ENCODE assay signal across 23 cellular contexts in genomic region chr2:111149882-111150455, GRCh38. TPM values are rescaled to one million over a fixed set of nuclear protein-coding genes. Genes with fewer than 3 reads are reported as not detected.
DNase-seq lines count a peak whose midpoint lies in the region; ATAC-seq and TF ChIP-seq lines count a peak whose summit lies in the region.
"Had no signal": no experiment of that assay in that cellular context is flagged by ENCODE, and none has a peak within 500 bp of the region (broad histone marks: within the 10 kb centered on the region; RNA-seq: fewer than 3 reads in every experiment).

No MANE protein-coding gene starts in this region.

- no peaks in the 10 kb centered on the region for H3K27me3 Mint-ChIP-seq in activated CD8-positive, alpha-beta T cell treated with anti-CD3 and anti-CD28 coated beads for 36 hours
- H3K27me3 Mint-ChIP-seq in activated CD8-positive, alpha-beta T cell treated with anti-CD3 and anti-CD28 coated beads, Interleukin-2, amount 10 ng/mL, durations not matched to agents 7 days and 5 days (ENCODE audit: low read depth): no peaks in the 10 kb centered on the region
- no peaks in the 10 kb centered on the region for H3K27me3 Mint-ChIP-seq in mesothelial cell of epicardium (ENCODE audit: low read depth)
- no peaks in the 10 kb centered on the region for H3K27me3 Mint-ChIP-seq in stimulated activated memory B cell treated with anti-CD40 and anti-IgM and Interleukin-4, amounts not matched to agents 10 μg/mL and 1 μg/mL and 100 μg/mL, for 72 hours
- H3K27me3 Mint-ChIP-seq in CD8-positive, alpha-beta memory T cell: no peaks in the 10 kb centered on the region
- H3K27me3 Mint-ChIP-seq: CD4-positive, alpha-beta T cell had no signal

- peak overlapping the region; percentile 35 for H3K27ac Mint-ChIP-seq in activated CD8-positive, alpha-beta T cell treated with anti-CD3 and anti-CD28 coated beads for 36 hours
- no peak overlapping the region for H3K27ac Mint-ChIP-seq in activated CD8-positive, alpha-beta T cell treated with anti-CD3 and anti-CD28 coated beads, Interleukin-2, amount 10 ng/mL, durations not matched to agents 7 days and 5 days
- H3K27ac Mint-ChIP-seq in mesothelial cell of epicardium: peak overlapping the region; percentile 20
- peak overlapping the region; percentile 27 for H3K27ac Mint-ChIP-seq in stimulated activated memory B cell treated with anti-CD40 and anti-IgM and Interleukin-4, amounts not matched to agents 10 μg/mL and 1 μg/mL and 100 μg/mL, for 72 hours
- H3K27ac Mint-ChIP-seq in CD8-positive, alpha-beta memory T cell: peak overlapping the region in 1 of 8 donors; percentile 38
- H3K27ac Mint-ChIP-seq: CD4-positive, alpha-beta T cell had no signal

- no peaks in the 10 kb centered on the region for H3K9me3 ChIP-seq in CD8-positive, alpha-beta memory T cell (ENCODE audit: low read length)
- H3K9me3 ChIP-seq: BLaER1 treated with 17β-estradiol and CSF1 and Interleukin-3, amounts not matched to agents 10 nM and 100 nM had no signal

- CTCF ChIA-PET in activated CD8-positive, alpha-beta T cell treated with anti-CD3 and anti-CD28 coated beads for 36 hours (lab: Charles Lee): no interaction called here
- CTCF ChIA-PET in activated CD8-positive, alpha-beta T cell treated with anti-CD3 and anti-CD28 coated beads, Interleukin-2, amount 10 ng/mL, durations not matched to agents 7 days and 5 days (lab: Charles Lee): interaction anchor here (1.0 to 1.6 kb wide), 2 partner anchors 13 to 24 kb away, joined by 3 to 5 read pairs; no protein-coding TSS in a partner anchor
- CTCF ChIA-PET in CD8-positive, alpha-beta memory T cell (lab: Charles Lee): no interaction called here

- no peak overlapping the region for H3K27ac ChIP-seq in CD8-positive, alpha-beta memory T cell (ENCODE audit: low read depth, low read length)
- H3K27ac ChIP-seq: BLaER1 treated with 17β-estradiol and CSF1 and Interleukin-3, amounts not matched to agents 10 nM and 100 nM; KMS-11 had no signal

- POLR2A ChIA-PET in activated CD8-positive, alpha-beta T cell treated with anti-CD3 and anti-CD28 coated beads for 36 hours (lab: Charles Lee): no interaction called here
- POLR2A ChIA-PET in activated CD8-positive, alpha-beta T cell treated with anti-CD3 and anti-CD28 coated beads, Interleukin-2, amount 10 ng/mL, durations not matched to agents 7 days and 5 days (lab: Charles Lee): no interaction called here
- POLR2A ChIA-PET in CD8-positive, alpha-beta memory T cell (lab: Charles Lee): no interaction called here

- no peak overlapping the region for H3K4me3 Mint-ChIP-seq in activated CD8-positive, alpha-beta T cell treated with anti-CD3 and anti-CD28 coated beads for 36 hours
- no peak overlapping the region for H3K4me3 Mint-ChIP-seq in activated CD8-positive, alpha-beta T cell treated with anti-CD3 and anti-CD28 coated beads, Interleukin-2, amount 10 ng/mL, durations not matched to agents 7 days and 5 days
- no peak overlapping the region for H3K4me3 Mint-ChIP-seq in mesothelial cell of epicardium
- no peak overlapping the region for H3K4me3 Mint-ChIP-seq in stimulated activated memory B cell treated with anti-CD40 and anti-IgM and Interleukin-4, amounts not matched to agents 10 μg/mL and 1 μg/mL and 100 μg/mL, for 72 hours
- no peak overlapping the region for H3K4me3 Mint-ChIP-seq in CD8-positive, alpha-beta memory T cell
- H3K4me3 Mint-ChIP-seq: CD4-positive, alpha-beta T cell; GM23338; H9 had no signal

- intact Hi-C loops in activated CD8-positive, alpha-beta T cell treated with anti-CD3 and anti-CD28 coated beads for 36 hours (cut with micrococcal nuclease): no loop called here

- no peaks in the 10 kb centered on the region for H3K36me3 ChIP-seq in CD8-positive, alpha-beta memory T cell (ENCODE audit: insufficient read depth, low read length)

- H3K9me3 Mint-ChIP-seq in activated CD8-positive, alpha-beta T cell treated with anti-CD3 and anti-CD28 coated beads for 36 hours: no peaks in the 10 kb centered on the region
- no peaks in the 10 kb centered on the region for H3K9me3 Mint-ChIP-seq in activated CD8-positive, alpha-beta T cell treated with anti-CD3 and anti-CD28 coated beads, Interleukin-2, amount 10 ng/mL, durations not matched to agents 7 days and 5 days (ENCODE audit: insufficient read depth)
- H3K9me3 Mint-ChIP-seq in mesothelial cell of epicardium: no peaks in the 10 kb centered on the region
- no peaks in the 10 kb centered on the region for H3K9me3 Mint-ChIP-seq in stimulated activated memory B cell treated with anti-CD40 and anti-IgM and Interleukin-4, amounts not matched to agents 10 μg/mL and 1 μg/mL and 100 μg/mL, for 72 hours
- no peaks in the 10 kb centered on the region for H3K9me3 Mint-ChIP-seq in CD8-positive, alpha-beta memory T cell
- H3K9me3 Mint-ChIP-seq: CD4-positive, alpha-beta T cell; GM23338; H9 had no signal

- no peaks in the 10 kb centered on the region for H3K27me3 ChIP-seq in CD8-positive, alpha-beta memory T cell (ENCODE audit: insufficient read depth, low read length, poor library complexity, severe bottlenecking)
- H3K27me3 ChIP-seq: BLaER1 treated with 17β-estradiol and CSF1 and Interleukin-3, amounts not matched to agents 10 nM and 100 nM had no signal

- DNase-seq in activated CD8-positive, alpha-beta T cell treated with anti-CD3 and anti-CD28 coated beads for 36 hours: no peak
- DNase-seq in activated CD8-positive, alpha-beta T cell treated with anti-CD3 and anti-CD28 coated beads, Interleukin-2, amount 10 ng/mL, durations not matched to agents 7 days and 5 days: no peak
- DNase-seq in dermis blood vessel endothelial cell (peak; percentile 54), mesothelial cell of epicardium (ENCODE audit: low spot score in 2 of 2, unreplicated experiment in 2 of 2) (no peak), glomerular visceral epithelial cell (ENCODE audit: extremely low spot score) (no peak), NCI-H748 (lab: John Stamatoyannopoulos, UW; ENCODE audit: unreplicated experiment) (no peak)
- DNase-seq in CD8-positive, alpha-beta memory T cell: no peak
- DNase-seq: AML-193; CD4-positive, alpha-beta T cell; DMS53; H9; IMR-90; MM.1S; NCI-H1694; NCI-H2029 treated with DMSO at 0.1 percent for 48 hours; NCI-H446 treated with DMSO at 0.1 percent for 48 hours; NCI-H526; RPMI8226; SHP77 had no signal

- H3K36me3 Mint-ChIP-seq in activated CD8-positive, alpha-beta T cell treated with anti-CD3 and anti-CD28 coated beads for 36 hours (ENCODE audit: low read depth): peaks cover 58% of the 10 kb centered on the region
- H3K36me3 Mint-ChIP-seq in activated CD8-positive, alpha-beta T cell treated with anti-CD3 and anti-CD28 coated beads, Interleukin-2, amount 10 ng/mL, durations not matched to agents 7 days and 5 days (ENCODE audit: low read depth): peaks cover 32% of the 10 kb centered on the region
- H3K36me3 Mint-ChIP-seq in mesothelial cell of epicardium: peaks cover 19% of the 10 kb centered on the region
- peaks cover 74% of the 10 kb centered on the region for H3K36me3 Mint-ChIP-seq in stimulated activated memory B cell treated with anti-CD40 and anti-IgM and Interleukin-4, amounts not matched to agents 10 μg/mL and 1 μg/mL and 100 μg/mL, for 72 hours
- H3K36me3 Mint-ChIP-seq in CD8-positive, alpha-beta memory T cell: peaks cover 7 to 47% (median 23%) of the 10 kb centered on the region in 3 donors

- H3K4me1 Mint-ChIP-seq in activated CD8-positive, alpha-beta T cell treated with anti-CD3 and anti-CD28 coated beads for 36 hours (ENCODE audit: low read depth): peaks cover 37% of the 10 kb centered on the region
- H3K4me1 Mint-ChIP-seq in activated CD8-positive, alpha-beta T cell treated with anti-CD3 and anti-CD28 coated beads, Interleukin-2, amount 10 ng/mL, durations not matched to agents 7 days and 5 days (ENCODE audit: low read depth): peaks cover 16% of the 10 kb centered on the region
- H3K4me1 Mint-ChIP-seq in mesothelial cell of epicardium: peaks cover 36% of the 10 kb centered on the region
- H3K4me1 Mint-ChIP-seq in stimulated activated memory B cell treated with anti-CD40 and anti-IgM and Interleukin-4, amounts not matched to agents 10 μg/mL and 1 μg/mL and 100 μg/mL, for 72 hours: peaks cover 35% of the 10 kb centered on the region
- peaks cover 4 to 6% (median 4%) of the 10 kb centered on the region in 3 donors for H3K4me1 Mint-ChIP-seq in CD8-positive, alpha-beta memory T cell

- no peak overlapping the region for H3K4me3 ChIP-seq in CD8-positive, alpha-beta memory T cell (ENCODE audit: low read length)
- H3K4me3 ChIP-seq: BLaER1 treated with 17β-estradiol and CSF1 and Interleukin-3, amounts not matched to agents 10 nM and 100 nM; GM23338 had no signal

- no peak for TF ChIP-seq CTCF in activated CD8-positive, alpha-beta T cell treated with anti-CD3 and anti-CD28 coated beads for 36 hours (IDR thresholded peaks at IDR 0.05)
- no peak for TF ChIP-seq CTCF in mesothelial cell of epicardium (IDR thresholded peaks at IDR 0.05; ENCODE audit: unreplicated experiment)

- no peaks in the 10 kb centered on the region for H3K4me1 ChIP-seq in CD8-positive, alpha-beta memory T cell (ENCODE audit: insufficient read depth, low read length)
- H3K4me1 ChIP-seq: BLaER1 treated with 17β-estradiol and CSF1 and Interleukin-3, amounts not matched to agents 10 nM and 100 nM had no signal

- ATAC-seq in activated CD8-positive, alpha-beta T cell treated with anti-CD3 and anti-CD28 coated beads for 36 hours: no peak
- ATAC-seq in activated CD8-positive, alpha-beta T cell treated with anti-CD3 and anti-CD28 coated beads, Interleukin-2, amount 10 ng/mL, durations not matched to agents 7 days and 5 days: no peak
- ATAC-seq in stimulated activated memory B cell treated with anti-CD40 and anti-IgM and Interleukin-4, amounts not matched to agents 10 μg/mL and 1 μg/mL and 100 μg/mL, for 72 hours: no peak
- ATAC-seq: GM23338 had no signal

RNA-seq across cellular contexts. Expression of gene BCL2L11, which starts 29.3 kb away (rescaled TPM):
- 10 to 100 TPM; 19.8 to 22.6 TPM for total RNA-seq in activated CD8-positive, alpha-beta T cell treated with anti-CD3 and anti-CD28 coated beads for 36 hours
- 10 to 100 TPM; 11.7 to 16.5 TPM for total RNA-seq in activated CD8-positive, alpha-beta T cell treated with anti-CD3 and anti-CD28 coated beads, Interleukin-2, amount 10 ng/mL, durations not matched to agents 7 days and 5 days
- total RNA-seq in dermis blood vessel endothelial cell (18.9 and 27.3 TPM in 2 replicates), mesothelial cell of epicardium (20.1 to 24.5 TPM (median 21.7 TPM) in 3 replicates)
- total RNA-seq in CD8-positive, alpha-beta memory T cell: 10 to 100 TPM; 36.6 to 40.6 TPM
- polyA plus RNA-seq in CD8-positive, alpha-beta memory T cell: 13.8 TPM
